In the genomic region with DNA sequence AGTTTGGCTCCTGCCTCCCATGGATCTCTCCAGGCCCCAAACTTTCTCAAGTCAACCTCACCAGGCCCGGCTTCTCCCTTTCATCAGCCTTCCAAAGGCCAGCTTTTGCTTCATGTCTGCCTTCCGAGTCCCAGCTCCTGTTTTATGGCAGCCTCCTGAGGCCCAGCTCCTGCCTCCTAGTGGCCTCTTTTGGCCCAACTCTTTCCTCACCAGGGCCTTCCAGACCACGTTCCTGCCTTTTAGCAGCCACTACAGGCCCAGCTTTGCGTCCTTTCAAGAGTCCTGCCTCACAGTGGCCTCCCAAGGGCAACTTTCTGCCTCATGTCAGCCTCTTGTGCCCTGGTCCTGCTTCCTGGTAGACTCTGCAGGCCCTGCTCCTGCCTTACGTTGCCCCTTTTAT, we compare ENCODE assay signal across 1 cellular context.
TF ChIP-seq lines count a peak whose summit lies in the region.

No MANE protein-coding gene starts in this region.

TF ChIP-seq in SK-N-SH treated with all-trans-retinoic acid at 6 μM for 48 hours, 23 proteins besides CTCF, POLR2A, EP300 and RAD21 (continued from another document):
- TF ChIP-seq, protein P1, sequence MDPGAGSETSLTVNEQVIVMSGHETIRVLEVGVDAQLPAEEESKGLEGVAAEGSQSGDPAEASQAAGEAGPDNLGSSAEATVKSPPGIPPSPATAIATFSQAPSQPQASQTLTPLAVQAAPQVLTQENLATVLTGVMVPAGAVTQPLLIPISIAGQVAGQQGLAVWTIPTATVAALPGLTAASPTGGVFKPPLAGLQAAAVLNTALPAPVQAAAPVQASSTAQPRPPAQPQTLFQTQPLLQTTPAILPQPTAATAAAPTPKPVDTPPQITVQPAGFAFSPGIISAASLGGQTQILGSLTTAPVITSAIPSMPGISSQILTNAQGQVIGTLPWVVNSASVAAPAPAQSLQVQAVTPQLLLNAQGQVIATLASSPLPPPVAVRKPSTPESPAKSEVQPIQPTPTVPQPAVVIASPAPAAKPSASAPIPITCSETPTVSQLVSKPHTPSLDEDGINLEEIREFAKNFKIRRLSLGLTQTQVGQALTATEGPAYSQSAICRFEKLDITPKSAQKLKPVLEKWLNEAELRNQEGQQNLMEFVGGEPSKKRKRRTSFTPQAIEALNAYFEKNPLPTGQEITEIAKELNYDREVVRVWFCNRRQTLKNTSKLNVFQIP (CRISPR knock-in tag; IDR thresholded peaks at IDR 0.05; ENCODE audit: borderline replicate concordance, low read depth): no peak
- TF ChIP-seq ARNTL (CRISPR knock-in tag; IDR thresholded peaks at IDR 0.05; ENCODE audit: borderline replicate concordance, low read depth) (no peak), ESRRG (CRISPR knock-in tag; IDR thresholded peaks at IDR 0.05) (no peak), CSDC2 (CRISPR knock-in tag; IDR thresholded peaks at IDR 0.05) (no peak), RARB (CRISPR knock-in tag; IDR thresholded peaks at IDR 0.05) (no peak)
